Comparison of ENCODE assay signal across 1 cellular context in genomic region chr11:128346808-128347207, GRCh38.
TF ChIP-seq lines count a peak whose summit lies in the region.

No MANE protein-coding gene starts in this region.

TF ChIP-seq in endothelial cell of umbilical vein, 7 proteins besides CTCF, POLR2A, EP300 and RAD21:
- TF ChIP-seq MYC (IDR thresholded peaks at IDR 0.05; ENCODE audit: low read depth, low read length) (no peak), GATA2 (IDR thresholded peaks at IDR 0.05; ENCODE audit: insufficient read depth, insufficient read length, low read depth, low read length) (no peak), MAX (IDR thresholded peaks at IDR 0.05; ENCODE audit: insufficient read depth, insufficient read length) (no peak), FOS (IDR thresholded peaks at IDR 0.05; ENCODE audit: borderline replicate concordance, insufficient read depth, low read length) (no peak), JUN (IDR thresholded peaks at IDR 0.05; ENCODE audit: borderline replicate concordance, insufficient read depth, insufficient read length, low read depth) (no peak), EZH2 (IDR thresholded peaks at IDR 0.05; ENCODE audit: borderline replicate concordance, low read depth, low read length, severe bottlenecking) (no peak), POLR2AphosphoS5 (IDR thresholded peaks at IDR 0.05; ENCODE audit: insufficient read depth, low read depth, low read length) (no peak)
